ENCODE assay signal across 1 cellular context in genomic region chr5:57494104-57495098, GRCh38.
A peak's percentile ranks its signal among the peaks of the same experiment; 100 is the strongest.
TF ChIP-seq lines count a peak whose summit lies in the region.

No MANE protein-coding gene starts in this region.

TF ChIP-seq in K562, 482 proteins besides CTCF, POLR2A, EP300 and RAD21 (continued from another document):
- TF ChIP-seq NUFIP1 (IDR thresholded peaks at IDR 0.05; ENCODE audit: partially characterized antibody), result no peak
- no peak for TF ChIP-seq NR1H2 (CRISPR knock-in tag; IDR thresholded peaks at IDR 0.05)
- TF ChIP-seq PCBP1 (IDR thresholded peaks at IDR 0.05; ENCODE audit: low read depth, low read length, poor library complexity, severe bottlenecking), result no peak
- no peak for TF ChIP-seq CHCHD3 (CRISPR knock-in tag; IDR thresholded peaks at IDR 0.05)
- TF ChIP-seq MYBL2 (IDR thresholded peaks at IDR 0.05; ENCODE audit: low read depth), result no peak
- no peak for TF ChIP-seq MYBL2 (CRISPR knock-in tag; IDR thresholded peaks at IDR 0.05; ENCODE audit: borderline replicate concordance)
- TF ChIP-seq TEAD2 (tag; IDR thresholded peaks at IDR 0.05), result peak; percentile 42; the same call in 1 of the 2 replicates
- TF ChIP-seq SRSF9 (IDR thresholded peaks at IDR 0.05; ENCODE audit: borderline replicate concordance, low read depth, low read length), result no peak
- no peak for TF ChIP-seq ZFP30 (CRISPR knock-in tag; IDR thresholded peaks at IDR 0.05; ENCODE audit: borderline replicate concordance)
- TF ChIP-seq HNRNPLL (IDR thresholded peaks at IDR 0.05; ENCODE audit: low read depth, low read length, poor library complexity, severe bottlenecking), result no peak
- TF ChIP-seq ZKSCAN1 (IDR thresholded peaks at IDR 0.05; ENCODE audit: low read depth, low read length), result peak; percentile 35; the same call in 1 of the 2 replicates
- peak; percentile 61; the same call in 1 of the 2 replicates for TF ChIP-seq ZSCAN29 (IDR thresholded peaks at IDR 0.05)
- TF ChIP-seq PHF20 (IDR thresholded peaks at IDR 0.05; ENCODE audit: partially characterized antibody), result no peak
- peak; percentile 60 for TF ChIP-seq PKNOX1 (IDR thresholded peaks at IDR 0.05)
- no peak for TF ChIP-seq ZBED1 (IDR thresholded peaks at IDR 0.05)
- 0 out of 4 replicates have a peak, but pooled peaks of 1 of the 2 experiments have one; percentile 29 for TF ChIP-seq HDAC1 (IDR thresholded peaks at IDR 0.05)
- TF ChIP-seq ZNF76 (CRISPR knock-in tag; IDR thresholded peaks at IDR 0.05; ENCODE audit: borderline replicate concordance), result no peak
- no peak for TF ChIP-seq NFRKB (IDR thresholded peaks at IDR 0.05; ENCODE audit: low read depth)
- TF ChIP-seq CREM (IDR thresholded peaks at IDR 0.05; ENCODE audit: low read depth), result 0 out of 2 replicates have a peak, but pooled peaks have one; percentile 16
- TF ChIP-seq NRF1 (conservative IDR thresholded peaks at IDR 0.05 in 1 of 2, IDR thresholded peaks at IDR 0.05 in 1 of 2), result no peak
- TF ChIP-seq FOXM1 (IDR thresholded peaks at IDR 0.05; ENCODE audit: low read depth), result no peak
- TF ChIP-seq FOXM1 (CRISPR knock-in tag; IDR thresholded peaks at IDR 0.05; ENCODE audit: low read depth), result no peak
- no peak for TF ChIP-seq NELFE (IDR thresholded peaks at IDR 0.05; ENCODE audit: insufficient read depth, insufficient read length)
- TF ChIP-seq PYGO2 (tag; IDR thresholded peaks at IDR 0.05), result no peak
- no peak for TF ChIP-seq CUX1 (CRISPR knock-in tag; IDR thresholded peaks at IDR 0.05)
- TF ChIP-seq RBFOX2 (IDR thresholded peaks at IDR 0.05; ENCODE audit: low read depth, low read length), result no peak
- no peak for TF ChIP-seq SMC3 (conservative IDR thresholded peaks at IDR 0.05; ENCODE audit: insufficient read depth, low read depth, low read length)
- peak; percentile 48; the same call in 1 of the 2 replicates for TF ChIP-seq SMARCC2 (IDR thresholded peaks at IDR 0.05; ENCODE audit: low read depth)
- peak; percentile 39; the same call in 1 of the 2 replicates for TF ChIP-seq NFE2 (IDR thresholded peaks at IDR 0.05; ENCODE audit: low read depth)
- TF ChIP-seq GATAD2B (IDR thresholded peaks at IDR 0.05; ENCODE audit: borderline replicate concordance), result no peak
- no peak for TF ChIP-seq POLR2H (tag; IDR thresholded peaks at IDR 0.05; ENCODE audit: low read depth)
- peak; percentile 46 for TF ChIP-seq VEZF1 (CRISPR knock-in tag; IDR thresholded peaks at IDR 0.05)
- no peak for TF ChIP-seq ZNF12 (CRISPR knock-in tag; IDR thresholded peaks at IDR 0.05)
- no peak for TF ChIP-seq PURB (CRISPR knock-in tag; IDR thresholded peaks at IDR 0.05; ENCODE audit: low read depth)
- TF ChIP-seq CBX8 (IDR thresholded peaks at IDR 0.05; ENCODE audit: borderline replicate concordance, extremely low read depth, low read depth, low read length, poor library complexity, severe bottlenecking), result no peak
- no peak for TF ChIP-seq GABPB2 (CRISPR knock-in tag; conservative IDR thresholded peaks at IDR 0.05)
